ENCODE assay signal across 16 cellular contexts in the genomic region with DNA sequence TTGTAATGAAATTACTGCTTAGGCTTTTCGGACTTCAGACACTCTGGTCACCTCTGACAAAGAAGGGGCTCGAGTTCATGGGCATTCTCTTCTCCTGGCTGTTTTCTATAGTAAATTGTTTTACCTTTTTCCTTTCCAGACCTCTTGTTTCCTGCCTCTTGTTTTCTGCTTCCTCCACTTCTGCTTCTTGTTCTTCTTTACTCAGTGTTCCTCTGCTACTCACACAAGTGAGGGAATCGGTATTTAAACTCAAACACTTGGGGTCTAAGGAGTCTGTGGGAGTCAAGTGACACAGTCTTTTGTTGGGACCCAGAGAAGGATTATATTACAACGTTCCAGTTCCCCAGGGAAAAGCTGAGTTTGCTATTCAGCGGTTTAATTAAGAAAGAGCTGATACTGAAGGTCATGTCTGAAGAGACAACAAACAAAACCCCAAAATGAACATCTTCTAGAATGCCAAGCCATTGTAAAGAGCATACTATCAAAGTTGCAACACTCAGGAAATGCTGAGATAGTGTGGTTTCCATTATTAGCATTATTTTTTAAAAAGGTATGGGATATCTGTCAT.
DNase-seq lines count a peak whose midpoint lies in the region; ATAC-seq, FAIRE-seq and TF ChIP-seq lines count a peak whose summit lies in the region.
"Had no signal": no experiment of that assay in that cellular context is flagged by ENCODE, and none has a peak within 500 bp of the region (broad histone marks: within the 10 kb centered on the region; RNA-seq: fewer than 3 reads in every experiment).

No MANE protein-coding gene starts in this region.

- H3K4me2 ChIP-seq in SK-N-SH (no peak overlapping the region), smooth muscle cell (no peak overlapping the region)
- H3K4me2 ChIP-seq: PC-9 had no signal

- H3K9ac ChIP-seq in SK-N-SH (no peak overlapping the region), smooth muscle cell (ENCODE audit: low read depth) (no peak overlapping the region)

- no peak for TF ChIP-seq EP300 in SK-N-SH (IDR thresholded peaks at IDR 0.05; ENCODE audit: borderline replicate concordance in 1 of 2, low read depth in 1 of 2, low read length in 1 of 2)

- H3K9me2 ChIP-seq in SK-N-SH = no peaks in the 10 kb centered on the region

- H3K79me2 ChIP-seq in SK-N-SH (ENCODE audit: insufficient read depth) = no peaks in the 10 kb centered on the region
- H3K79me2 ChIP-seq in smooth muscle cell (ENCODE audit: low read depth) = no peaks in the 10 kb centered on the region

- H3K4me3 ChIP-seq in SK-N-SH (ENCODE audit: low read depth in 2 of 2, low read length in 1 of 2) (no peak overlapping the region), fibroblast of mammary gland (ENCODE audit: control insufficient read depth, low read depth, low read length) (no peak overlapping the region), smooth muscle cell (no peak overlapping the region), thyroid gland (replicated peaks in 1 of 3) (no peak overlapping the region)
- H3K4me3 ChIP-seq: gastroesophageal sphincter, PC-9, spleen, stomach had no signal

- no peak for TF ChIP-seq RAD21 in SK-N-SH (IDR thresholded peaks at IDR 0.05; ENCODE audit: low read length)

- ATAC-seq in SK-N-SH treated with all-trans-retinoic acid at 6 μM for 48 hours = no peak
- no peak for ATAC-seq in GM18517 (IDR thresholded peaks at IDR 0.05; ENCODE audit: unreplicated experiment)
- ATAC-seq: gastroesophageal sphincter, T-cell had no signal

- FAIRE-seq in H54 (lab: Jason Lieb, UNC) = no peak

- H3F3A ChIP-seq in SK-N-SH (replicated peaks; ENCODE audit: insufficient read depth) (no peaks in the 10 kb centered on the region), smooth muscle cell (ENCODE audit: low read depth) (no peaks in the 10 kb centered on the region)

- intact Hi-C loops in thyroid gland (cut with DNase I) = no loop called here

- CTCF ChIA-PET in SK-N-SH (lab: Yijun Ruan, JAX) = no interaction called here

- H3K27me3 ChIP-seq in SK-N-SH (ENCODE audit: insufficient read depth) = no peaks in the 10 kb centered on the region
- H3K27me3 ChIP-seq in smooth muscle cell (ENCODE audit: low read depth) = no peaks in the 10 kb centered on the region
- no peaks in the 10 kb centered on the region for H3K27me3 ChIP-seq in thyroid gland
- H3K27me3 ChIP-seq: gastroesophageal sphincter, spleen, stomach had no signal

- TF ChIP-seq CTCF in SK-N-SH (IDR thresholded peaks at IDR 0.05) (no peak), fibroblast of mammary gland (conservative IDR thresholded peaks at IDR 0.05; ENCODE audit: control insufficient read depth, insufficient read depth, low read depth, low read length) (no peak), smooth muscle cell (IDR thresholded peaks at IDR 0.05; ENCODE audit: borderline replicate concordance, insufficient read depth, poor library complexity, severe bottlenecking) (no peak), thyroid gland (IDR thresholded peaks at IDR 0.05) (no peak)

- no peak for TF ChIP-seq POLR2A in thyroid gland (IDR thresholded peaks at IDR 0.05)
- TF ChIP-seq POLR2A in H54 (IDR thresholded peaks at IDR 0.05; ENCODE audit: low read depth, low read length) = no peak

- H4K20me1 ChIP-seq in SK-N-SH (ENCODE audit: insufficient read depth) (no peaks in the 10 kb centered on the region), smooth muscle cell (ENCODE audit: low read depth) (no peaks in the 10 kb centered on the region)

- no peaks in the 10 kb centered on the region for H3K4me1 ChIP-seq in SK-N-SH (ENCODE audit: control insufficient read depth in 1 of 2, insufficient read depth in 2 of 2, low read depth in 1 of 2, low read length in 1 of 2)
- peaks cover 19% of the 10 kb centered on the region for H3K4me1 ChIP-seq in smooth muscle cell (ENCODE audit: low read depth)
- H3K4me1 ChIP-seq in thyroid gland = peaks cover 0 to 4% of the 10 kb centered on the region in 2 donors

- no peak for DNase-seq in SK-N-SH
- DNase-seq in NCI-H2171 treated with DMSO at 0.1 percent for 48 hours (lab: John Stamatoyannopoulos, UW) = peak; percentile 86
- DNase-seq in fibroblast of mammary gland (ENCODE audit: low read depth) = peak; percentile 16
- no peak for DNase-seq in smooth muscle cell (lab: John Stamatoyannopoulos, UW; ENCODE audit: unreplicated experiment)
- DNase-seq in thyroid gland = no peak
- no peak for DNase-seq in H54 (ENCODE audit: insufficient read length, low spot score)
- DNase-seq: activated naive CD4-positive, alpha-beta T cell treated with Interleukin-2 at 50 U/mL for 16 hours; mammary epithelial cell; NCI-H2029 treated with DMSO at 0.1 percent for 48 hours; PC-9; spleen; stomach; T-cell had no signal

- no peaks in the 10 kb centered on the region for H3K9me3 ChIP-seq in SK-N-SH
- H3K9me3 ChIP-seq in smooth muscle cell (replicated peaks; ENCODE audit: low read depth) = no peaks in the 10 kb centered on the region
- no peaks in the 10 kb centered on the region for H3K9me3 ChIP-seq in thyroid gland
- H3K9me3 ChIP-seq: gastroesophageal sphincter, spleen, stomach had no signal

- H2AFZ ChIP-seq in SK-N-SH (ENCODE audit: low read depth) (peak overlapping the region; percentile 79), smooth muscle cell (ENCODE audit: low read depth) (peak overlapping the region; percentile 91)
- H2AFZ ChIP-seq: PC-9 had no signal

- H3K36me3 ChIP-seq in SK-N-SH (replicated peaks in 1 of 2; ENCODE audit: control insufficient read depth in 1 of 2, insufficient read depth in 2 of 2, low read length in 1 of 2) = no peaks in the 10 kb centered on the region
- no peaks in the 10 kb centered on the region for H3K36me3 ChIP-seq in smooth muscle cell (ENCODE audit: low read depth)
- H3K36me3 ChIP-seq in thyroid gland = no peaks in the 10 kb centered on the region
- H3K36me3 ChIP-seq: gastroesophageal sphincter, spleen, stomach had no signal

- POLR2A ChIA-PET in SK-N-SH (lab: Yijun Ruan, JAX) = no interaction called here

- H3K27ac ChIP-seq in SK-N-SH (ENCODE audit: low read depth in 2 of 2, low read length in 1 of 2) = no peak overlapping the region
- H3K27ac ChIP-seq in smooth muscle cell (ENCODE audit: low read depth) = no peak overlapping the region
- H3K27ac ChIP-seq in thyroid gland = no peak overlapping the region
- H3K27ac ChIP-seq: gastroesophageal sphincter, PC-9, spleen, stomach had no signal

- 34% methylated on average over 5 of the region's 5 CpGs for WGBS in SK-N-SH (ENCODE audit: low lambda C conversion rate)
- WGBS in smooth muscle cell (ENCODE audit: low lambda C conversion rate) = 65% methylated on average over 5 of the region's 5 CpGs
- 52 to 57% methylated on average over 5 of the region's 5 CpGs for WGBS in thyroid gland, 2 donors

TF ChIP-seq in SK-N-SH, 30 proteins besides CTCF, POLR2A, EP300 and RAD21 (continues in another document):
- TF ChIP-seq, protein P1, sequence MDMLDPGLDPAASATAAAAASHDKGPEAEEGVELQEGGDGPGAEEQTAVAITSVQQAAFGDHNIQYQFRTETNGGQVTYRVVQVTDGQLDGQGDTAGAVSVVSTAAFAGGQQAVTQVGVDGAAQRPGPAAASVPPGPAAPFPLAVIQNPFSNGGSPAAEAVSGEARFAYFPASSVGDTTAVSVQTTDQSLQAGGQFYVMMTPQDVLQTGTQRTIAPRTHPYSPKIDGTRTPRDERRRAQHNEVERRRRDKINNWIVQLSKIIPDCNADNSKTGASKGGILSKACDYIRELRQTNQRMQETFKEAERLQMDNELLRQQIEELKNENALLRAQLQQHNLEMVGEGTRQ (IDR thresholded peaks at IDR 0.05; ENCODE audit: borderline replicate concordance, low read depth, low read length) = no peak
- TF ChIP-seq YY1 (IDR thresholded peaks at IDR 0.05; ENCODE audit: low read depth) (no peak), RFX5 (IDR thresholded peaks at IDR 0.05; ENCODE audit: low read length) (no peak), ELF1 (IDR thresholded peaks at IDR 0.05) (no peak)
- TF ChIP-seq, protein P2, sequence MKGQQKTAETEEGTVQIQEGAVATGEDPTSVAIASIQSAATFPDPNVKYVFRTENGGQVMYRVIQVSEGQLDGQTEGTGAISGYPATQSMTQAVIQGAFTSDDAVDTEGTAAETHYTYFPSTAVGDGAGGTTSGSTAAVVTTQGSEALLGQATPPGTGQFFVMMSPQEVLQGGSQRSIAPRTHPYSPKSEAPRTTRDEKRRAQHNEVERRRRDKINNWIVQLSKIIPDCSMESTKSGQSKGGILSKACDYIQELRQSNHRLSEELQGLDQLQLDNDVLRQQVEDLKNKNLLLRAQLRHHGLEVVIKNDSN (IDR thresholded peaks at IDR 0.05; ENCODE audit: borderline replicate concordance, low read depth) = no peak

TF ChIP-seq in SK-N-SH treated with all-trans-retinoic acid at 6 μM for 48 hours, 23 proteins besides CTCF, POLR2A, EP300 and RAD21 (continues in another document):
- TF ChIP-seq OSR1 (CRISPR knock-in tag; IDR thresholded peaks at IDR 0.05) (no peak), ZC3H10 (CRISPR knock-in tag; IDR thresholded peaks at IDR 0.05) (no peak), BACH2 (CRISPR knock-in tag; IDR thresholded peaks at IDR 0.05; ENCODE audit: borderline replicate concordance) (no peak), ZNF565 (CRISPR knock-in tag; conservative IDR thresholded peaks at IDR 0.05; ENCODE audit: low read depth) (no peak)
- TF ChIP-seq, protein P3, sequence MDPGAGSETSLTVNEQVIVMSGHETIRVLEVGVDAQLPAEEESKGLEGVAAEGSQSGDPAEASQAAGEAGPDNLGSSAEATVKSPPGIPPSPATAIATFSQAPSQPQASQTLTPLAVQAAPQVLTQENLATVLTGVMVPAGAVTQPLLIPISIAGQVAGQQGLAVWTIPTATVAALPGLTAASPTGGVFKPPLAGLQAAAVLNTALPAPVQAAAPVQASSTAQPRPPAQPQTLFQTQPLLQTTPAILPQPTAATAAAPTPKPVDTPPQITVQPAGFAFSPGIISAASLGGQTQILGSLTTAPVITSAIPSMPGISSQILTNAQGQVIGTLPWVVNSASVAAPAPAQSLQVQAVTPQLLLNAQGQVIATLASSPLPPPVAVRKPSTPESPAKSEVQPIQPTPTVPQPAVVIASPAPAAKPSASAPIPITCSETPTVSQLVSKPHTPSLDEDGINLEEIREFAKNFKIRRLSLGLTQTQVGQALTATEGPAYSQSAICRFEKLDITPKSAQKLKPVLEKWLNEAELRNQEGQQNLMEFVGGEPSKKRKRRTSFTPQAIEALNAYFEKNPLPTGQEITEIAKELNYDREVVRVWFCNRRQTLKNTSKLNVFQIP (CRISPR knock-in tag; IDR thresholded peaks at IDR 0.05; ENCODE audit: borderline replicate concordance, low read depth) = no peak
- TF ChIP-seq, protein P4, sequence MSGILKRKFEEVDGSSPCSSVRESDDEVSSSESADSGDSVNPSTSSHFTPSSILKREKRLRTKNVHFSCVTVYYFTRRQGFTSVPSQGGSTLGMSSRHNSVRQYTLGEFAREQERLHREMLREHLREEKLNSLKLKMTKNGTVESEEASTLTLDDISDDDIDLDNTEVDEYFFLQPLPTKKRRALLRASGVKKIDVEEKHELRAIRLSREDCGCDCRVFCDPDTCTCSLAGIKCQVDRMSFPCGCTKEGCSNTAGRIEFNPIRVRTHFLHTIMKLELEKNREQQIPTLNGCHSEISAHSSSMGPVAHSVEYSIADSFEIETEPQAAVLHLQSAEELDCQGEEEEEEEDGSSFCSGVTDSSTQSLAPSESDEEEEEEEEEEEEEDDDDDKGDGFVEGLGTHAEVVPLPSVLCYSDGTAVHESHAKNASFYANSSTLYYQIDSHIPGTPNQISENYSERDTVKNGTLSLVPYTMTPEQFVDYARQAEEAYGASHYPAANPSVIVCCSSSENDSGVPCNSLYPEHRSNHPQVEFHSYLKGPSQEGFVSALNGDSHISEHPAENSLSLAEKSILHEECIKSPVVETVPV (CRISPR knock-in tag; IDR thresholded peaks at IDR 0.05) = no peak

Comparison
In these comparisons a context has a peak if more than half of its experiments do, and no peak if none do; other contexts are left out.
1. DNase-seq: peak in NCI-H2171 treated with DMSO at 0.1 percent for 48 hours (single experiment) and fibroblast of mammary gland (single experiment); none in SK-N-SH (single experiment), smooth muscle cell (single experiment), thyroid gland (0 of 2) and H54 (single experiment).